ENCODE assay signal across 11 cellular contexts in the genomic region with DNA sequence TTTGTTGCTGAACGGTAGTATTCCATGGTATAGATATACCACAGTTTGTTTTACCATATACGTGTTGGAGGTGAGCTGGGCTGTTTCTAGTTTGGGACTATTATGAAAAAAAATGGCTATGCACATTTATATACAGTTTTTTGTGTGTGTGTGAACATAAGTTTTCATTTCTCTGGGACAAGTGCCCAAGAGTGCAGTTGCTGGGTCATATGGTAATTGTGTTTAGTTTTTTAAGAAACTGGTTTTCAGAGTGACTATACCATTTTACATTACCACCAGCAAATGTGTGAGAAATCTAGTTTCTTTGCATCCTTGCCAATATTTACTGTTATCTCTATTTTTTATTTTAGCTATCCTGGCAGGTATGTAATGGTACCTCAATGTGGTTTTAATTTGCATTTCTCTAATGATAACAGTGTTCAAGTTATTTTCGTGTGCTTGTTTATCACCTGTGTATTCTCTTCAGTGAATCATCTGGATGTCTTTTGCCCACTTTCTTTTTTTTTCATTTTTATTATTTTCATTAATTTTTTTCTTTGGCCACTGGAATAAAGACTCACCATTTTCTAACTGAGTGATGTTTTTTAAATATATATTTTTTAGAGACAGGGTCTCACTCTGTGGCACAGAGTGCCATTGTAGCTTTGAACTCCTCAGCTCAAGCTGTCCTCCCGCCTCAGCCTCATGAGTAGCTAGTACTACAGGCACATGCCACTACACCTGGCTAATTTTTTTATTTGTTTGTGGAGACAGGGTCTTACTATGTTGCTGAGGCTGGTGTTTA.
DNase-seq lines count a peak whose midpoint lies in the region; ATAC-seq, FAIRE-seq and TF ChIP-seq lines count a peak whose summit lies in the region.
"Had no signal": no experiment of that assay in that cellular context is flagged by ENCODE, and none has a peak within 500 bp of the region (broad histone marks: within the 10 kb centered on the region; RNA-seq: fewer than 3 reads in every experiment).

No MANE protein-coding gene starts in this region.

- WGBS in HepG2 (ENCODE audit: low lambda C conversion rate) = 88% methylated on average over 4 of the region's 4 CpGs
- 83% methylated on average over 4 of the region's 4 CpGs for WGBS in right lobe of liver (ENCODE audit: insufficient coverage, low coverage, low lambda C conversion rate, missing lambda C conversion rate)

- BruUV-seq in HepG2 (replicated peaks; lab: Mats Ljungman, UMichigan) = no TSS peak

- no peak for TF ChIP-seq CTCF in HepG2 (CRISPR knock-in tag; IDR thresholded peaks at IDR 0.05)
- no peak for TF ChIP-seq CTCF in right lobe of liver (IDR thresholded peaks at IDR 0.05)
- no peak for TF ChIP-seq CTCF in fibroblast of lung (conservative IDR thresholded peaks at IDR 0.05 in 1 of 2, IDR thresholded peaks at IDR 0.05 in 1 of 2; ENCODE audit: low read depth in 1 of 2, low read length in 2 of 2)

- H2AFZ ChIP-seq in HepG2 (ENCODE audit: low read length) = no peak overlapping the region
- H2AFZ ChIP-seq in fibroblast of lung (ENCODE audit: low read length) = no peak overlapping the region

- peaks cover 41% of the 10 kb centered on the region for H3K79me2 ChIP-seq in HepG2 (ENCODE audit: insufficient read depth, low read length)
- peaks cover 34% of the 10 kb centered on the region for H3K79me2 ChIP-seq in fibroblast of lung (ENCODE audit: control insufficient read depth, insufficient read depth, low read length)

- H3K9me3 Mint-ChIP-seq in stimulated activated naive CD8-positive, alpha-beta T cell treated with anti-CD3 and anti-CD28 coated beads, Interleukin-15, amount 100 ng/mL, for 72 hours = no peaks in the 10 kb centered on the region

- TF ChIP-seq POLR2A in HepG2 (IDR thresholded peaks at IDR 0.05; ENCODE audit: insufficient read depth in 1 of 2, low read depth in 2 of 2, low read length in 2 of 2) = no peak
- TF ChIP-seq POLR2A in right lobe of liver (IDR thresholded peaks at IDR 0.05) = no peak
- TF ChIP-seq POLR2A in GM12891 (IDR thresholded peaks at IDR 0.05; ENCODE audit: low read depth, low read length) = no peak

- H3K9ac ChIP-seq in HepG2 (ENCODE audit: insufficient read depth, low read depth, low read length) (no peak overlapping the region), fibroblast of lung (ENCODE audit: insufficient read depth, low read length) (no peak overlapping the region)

- no peak overlapping the region; a peak in 1 of 6 replicates for H3K4me3 ChIP-seq in HepG2 (replicated peaks in 1 of 3; ENCODE audit: insufficient read depth in 1 of 3, low read depth in 2 of 3, low read length in 3 of 3)
- no peak overlapping the region for H3K4me3 ChIP-seq in right lobe of liver
- no peak overlapping the region for H3K4me3 ChIP-seq in fibroblast of lung (replicated peaks in 1 of 4; ENCODE audit: control extremely low read depth in 1 of 4, insufficient read depth in 1 of 4, low read depth in 3 of 4, low read length in 4 of 4)
- H3K4me3 ChIP-seq: ascending aorta, K562 had no signal

- H3K9me3 ChIP-seq in HepG2 (ENCODE audit: low read length) = no peaks in the 10 kb centered on the region
- no peaks in the 10 kb centered on the region for H3K9me3 ChIP-seq in right lobe of liver
- H3K9me3 ChIP-seq in fibroblast of lung (ENCODE audit: control insufficient read depth, insufficient read depth, low read depth, low read length) = no peaks in the 10 kb centered on the region
- H3K9me3 ChIP-seq: ascending aorta had no signal

- H3K27me3 ChIP-seq in HepG2 (ENCODE audit: control insufficient read depth in 1 of 2, insufficient read depth in 2 of 2, low read length in 2 of 2) (no peaks in the 10 kb centered on the region), right lobe of liver (no peaks in the 10 kb centered on the region), fibroblast of lung (ENCODE audit: control insufficient read depth, insufficient read depth, low read length) (no peaks in the 10 kb centered on the region)
- H3K27me3 ChIP-seq: ascending aorta had no signal

- in situ Hi-C loops in HepG2 (cut with HindIII; ENCODE audit: extremely low pct_ligation_motif_present, low pct_unique_long_range_greater_than_20kb) = no loop called here

- H3K27me3 Mint-ChIP-seq in stimulated activated naive CD8-positive, alpha-beta T cell treated with anti-CD3 and anti-CD28 coated beads, Interleukin-15, amount 100 ng/mL, for 72 hours = no peaks in the 10 kb centered on the region

- H3K4me3 Mint-ChIP-seq in stimulated activated naive CD8-positive, alpha-beta T cell treated with anti-CD3 and anti-CD28 coated beads, Interleukin-15, amount 100 ng/mL, for 72 hours = no peak overlapping the region

- no peak for DNase-seq in HepG2 (ENCODE audit: low spot score)
- no peak for DNase-seq in right lobe of liver
- peak in 1 of 2 donors; percentile 53 for DNase-seq in fibroblast of lung (ENCODE audit: low read depth in 2 of 2)
- DNase-seq in stimulated activated naive CD8-positive, alpha-beta T cell treated with anti-CD3 and anti-CD28 coated beads, Interleukin-15, amount 100 ng/mL, for 72 hours = no peak
- DNase-seq in NCI-H69 (lab: John Stamatoyannopoulos, UW) = no peak
- no peak for DNase-seq in GM12891 (ENCODE audit: insufficient read length, low spot score)
- DNase-seq in ecto neural progenitor cell (ENCODE audit: low spot score) = no peak
- DNase-seq: NCI-H1930 had no signal

- TF ChIP-seq EP300 in HepG2 (IDR thresholded peaks at IDR 0.05; ENCODE audit: low read depth in 2 of 2, low read length in 2 of 2) (no peak), HepG2 (CRISPR knock-in tag; IDR thresholded peaks at IDR 0.05; ENCODE audit: borderline replicate concordance) (no peak)

- no peak for FAIRE-seq in HepG2 (lab: Jason Lieb, UNC)
- FAIRE-seq in GM12891 (lab: Jason Lieb, UNC) = no peak

- no peaks in the 10 kb centered on the region for H4K20me1 ChIP-seq in HepG2 (ENCODE audit: insufficient read depth, low read length)
- no peaks in the 10 kb centered on the region for H4K20me1 ChIP-seq in fibroblast of lung (ENCODE audit: control insufficient read depth, extremely low read depth, insufficient read depth, low read length)

- CTCF ChIA-PET in HepG2 (lab: Yijun Ruan, JAX; ENCODE audit: low intra/inter-chr PET ratio, low total read pairs) = no interaction called here

- ATAC-seq in HepG2 (peak; percentile 70), right lobe of liver (no peak), SK-N-SH treated with all-trans-retinoic acid at 6 μM for 48 hours (peak; percentile 76)
- peak; percentile 35 for ATAC-seq in stimulated activated naive CD8-positive, alpha-beta T cell treated with anti-CD3 and anti-CD28 coated beads, Interleukin-15, amount 100 ng/mL, for 72 hours
- ATAC-seq: K562 had no signal

- intact Hi-C loops in HepG2 (cut with micrococcal nuclease; ENCODE audit: unreplicated experiment) = no loop called here
- intact Hi-C loops in right lobe of liver (cut with DNase I) = no loop called here

- peak overlapping the region; percentile 30 to 40 for H3K27ac Mint-ChIP-seq in stimulated activated naive CD8-positive, alpha-beta T cell treated with anti-CD3 and anti-CD28 coated beads, Interleukin-15, amount 100 ng/mL, for 72 hours

- TF ChIP-seq RAD21 in HepG2 (CRISPR knock-in tag; IDR thresholded peaks at IDR 0.05) = no peak

- H3K4me2 ChIP-seq in HepG2 (ENCODE audit: low read depth, low read length) = peak overlapping the region; percentile 38; the same call in 1 of the 2 replicates
- H3K4me2 ChIP-seq in fibroblast of lung (ENCODE audit: extremely low read depth, insufficient read depth, low read length) = no peak overlapping the region

- peaks cover 32% of the 10 kb centered on the region for H3K4me1 ChIP-seq in HepG2 (ENCODE audit: insufficient read depth, low read length)
- H3K4me1 ChIP-seq in right lobe of liver = no peaks in the 10 kb centered on the region
- peaks cover 8% of the 10 kb centered on the region for H3K4me1 ChIP-seq in fibroblast of lung (ENCODE audit: control insufficient read depth, extremely low read depth, insufficient read depth, low read length)
- H3K4me1 ChIP-seq: ascending aorta had no signal

- H3K4me1 Mint-ChIP-seq in stimulated activated naive CD8-positive, alpha-beta T cell treated with anti-CD3 and anti-CD28 coated beads, Interleukin-15, amount 100 ng/mL, for 72 hours = peaks cover 79% of the 10 kb centered on the region

- peak overlapping the region; percentile 48 for H3K27ac ChIP-seq in HepG2 (ENCODE audit: extremely low read length, insufficient read depth, low read length)
- no peak overlapping the region for H3K27ac ChIP-seq in right lobe of liver
- H3K27ac ChIP-seq in fibroblast of lung (ENCODE audit: insufficient read depth, low read length) = peak overlapping the region; percentile 42
- H3K27ac ChIP-seq: ascending aorta had no signal

- H3K36me3 ChIP-seq in HepG2 (replicated peaks in 1 of 2; ENCODE audit: control insufficient read depth in 1 of 2, insufficient read depth in 2 of 2, low read length in 2 of 2) (no peaks in the 10 kb centered on the region; a peak in 1 of 5 replicates), right lobe of liver (no peaks in the 10 kb centered on the region), fibroblast of lung (ENCODE audit: control insufficient read depth, insufficient read depth, low read length) (no peaks in the 10 kb centered on the region)
- H3K36me3 ChIP-seq: ascending aorta had no signal

- POLR2A ChIA-PET in HepG2 (lab: Yijun Ruan, JAX) = no interaction called here

TF ChIP-seq in HepG2, 621 proteins besides CTCF, POLR2A, EP300 and RAD21 (continues in another document):
- no peak for TF ChIP-seq FOXC1 (CRISPR knock-in tag; IDR thresholded peaks at IDR 0.05; ENCODE audit: borderline replicate concordance)
- TF ChIP-seq ZNF230 (CRISPR knock-in tag; IDR thresholded peaks at IDR 0.05) = no peak
- TF ChIP-seq ATF7-NPFF (CRISPR knock-in tag; IDR thresholded peaks at IDR 0.05; ENCODE audit: low read depth) = no peak

TF ChIP-seq in SK-N-SH treated with all-trans-retinoic acid at 6 μM for 48 hours, 23 proteins besides CTCF, POLR2A, EP300 and RAD21 (continues in another document):
- TF ChIP-seq ZFP3 (CRISPR knock-in tag; IDR thresholded peaks at IDR 0.05) (no peak), SNAI2 (CRISPR knock-in tag; IDR thresholded peaks at IDR 0.05) (no peak), TOX (CRISPR knock-in tag; IDR thresholded peaks at IDR 0.05; ENCODE audit: borderline replicate concordance) (no peak), OSR1 (CRISPR knock-in tag; IDR thresholded peaks at IDR 0.05) (no peak)

TF ChIP-seq in GM12891, 5 proteins besides CTCF, POLR2A, EP300 and RAD21:
- TF ChIP-seq POLR2AphosphoS5 (IDR thresholded peaks at IDR 0.05; ENCODE audit: low read depth, low read length) = no peak
- TF ChIP-seq SPI1 (IDR thresholded peaks at IDR 0.05; ENCODE audit: low read depth, low read length) = no peak
- TF ChIP-seq TAF1 (IDR thresholded peaks at IDR 0.05; ENCODE audit: low read depth, low read length) = no peak
- TF ChIP-seq POU2F2 (IDR thresholded peaks at IDR 0.05; ENCODE audit: low read depth, low read length) = no peak
- TF ChIP-seq PAX5 (IDR thresholded peaks at IDR 0.05; ENCODE audit: insufficient read depth, low read length, severe bottlenecking) = no peak

Comparison
In these comparisons a context has a peak if more than half of its experiments do, and no peak if none do; other contexts are left out.
1. ATAC-seq: peak in HepG2 (single experiment), SK-N-SH treated with all-trans-retinoic acid at 6 μM for 48 hours (single experiment) and stimulated activated naive CD8-positive, alpha-beta T cell treated with anti-CD3 and anti-CD28 coated beads, Interleukin-15, amount 100 ng/mL, for 72 hours (single experiment); none in right lobe of liver (0 of 4).
2. H3K27ac ChIP-seq: peak in HepG2 (single experiment) and fibroblast of lung (single experiment); none in right lobe of liver (0 of 3).